ENCODE assay signal across 8 cellular contexts in the genomic region with DNA sequence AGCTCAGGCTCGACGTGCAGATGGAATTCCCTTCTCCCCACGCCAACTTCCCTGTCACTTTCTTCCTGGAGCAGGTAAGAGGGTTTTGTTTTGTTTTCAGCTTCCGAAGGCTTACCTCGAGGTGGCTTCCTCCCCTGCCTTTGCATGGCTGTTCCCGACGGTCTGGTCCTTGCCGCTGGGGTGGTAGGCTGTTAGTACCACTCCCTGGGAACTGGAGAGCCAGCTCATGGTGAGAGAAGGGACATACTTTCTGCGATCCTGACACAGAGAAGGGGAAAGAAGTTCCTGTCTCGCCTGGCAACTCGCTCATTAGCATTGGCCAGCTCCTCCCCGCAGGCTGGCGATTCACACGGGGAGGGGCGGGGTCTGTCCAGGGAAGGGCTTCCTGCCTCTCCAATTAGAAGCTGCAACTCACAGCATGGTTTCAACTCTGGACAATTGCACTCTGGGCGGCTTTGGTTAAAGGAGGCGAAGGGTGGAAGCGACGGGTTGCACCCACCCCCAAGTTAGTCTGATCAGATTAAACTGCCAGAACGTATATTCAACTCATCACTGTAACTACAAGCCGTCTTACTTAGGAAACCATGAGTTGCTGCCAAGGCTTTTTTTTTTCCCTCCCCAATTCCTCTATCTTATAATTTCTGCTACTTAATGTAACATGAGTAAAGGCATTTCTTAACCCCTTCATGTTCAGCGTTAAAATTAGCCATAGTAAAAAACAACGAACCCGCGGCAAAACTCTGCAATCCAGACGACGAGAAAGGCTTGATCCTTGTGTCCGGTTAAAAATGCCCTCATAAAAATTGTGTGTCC. TPM values are rescaled to one million over a fixed set of nuclear protein-coding genes. Genes with fewer than 3 reads are reported as not detected.
DNase-seq lines count a peak whose midpoint lies in the region; ATAC-seq and TF ChIP-seq lines count a peak whose summit lies in the region.

A gene with protein sequence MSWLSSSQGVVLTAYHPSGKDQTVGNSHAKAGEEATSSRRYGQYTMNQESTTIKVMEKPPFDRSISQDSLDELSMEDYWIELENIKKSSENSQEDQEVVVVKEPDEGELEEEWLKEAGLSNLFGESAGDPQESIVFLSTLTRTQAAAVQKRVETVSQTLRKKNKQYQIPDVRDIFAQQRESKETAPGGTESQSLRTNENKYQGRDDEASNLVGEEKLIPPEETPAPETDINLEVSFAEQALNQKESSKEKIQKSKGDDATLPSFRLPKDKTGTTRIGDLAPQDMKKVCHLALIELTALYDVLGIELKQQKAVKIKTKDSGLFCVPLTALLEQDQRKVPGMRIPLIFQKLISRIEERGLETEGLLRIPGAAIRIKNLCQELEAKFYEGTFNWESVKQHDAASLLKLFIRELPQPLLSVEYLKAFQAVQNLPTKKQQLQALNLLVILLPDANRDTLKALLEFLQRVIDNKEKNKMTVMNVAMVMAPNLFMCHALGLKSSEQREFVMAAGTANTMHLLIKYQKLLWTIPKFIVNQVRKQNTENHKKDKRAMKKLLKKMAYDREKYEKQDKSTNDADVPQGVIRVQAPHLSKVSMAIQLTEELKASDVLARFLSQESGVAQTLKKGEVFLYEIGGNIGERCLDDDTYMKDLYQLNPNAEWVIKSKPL (minus strand): TSS at position 269 of the 813 bp plus-strand sequence. CDS start 41 bp downstream, at position 228.

- peak; percentile 73 for DNase-seq in COLO668 (lab: John Stamatoyannopoulos, UW; ENCODE audit: unreplicated experiment)
- peak; percentile 84 for DNase-seq in HK-2 (ENCODE audit: unreplicated experiment)
- DNase-seq in RPMI7951 (ENCODE audit: low read depth): peak; percentile 98
- peak; percentile 59 for DNase-seq in activated T-helper 9 cell treated with anti-CD3 and anti-CD28 coated beads, Interleukin-2, amount 50 U/mL, for 16 hours (ENCODE audit: low read depth)
- peak; percentile 87 for DNase-seq in fibroblast of the aortic adventitia (ENCODE audit: low read depth)
- DNase-seq in nephron progenitor cell: peak; percentile 88
- DNase-seq in stimulated activated naive CD8-positive, alpha-beta T cell treated with anti-CD3 and anti-CD28 coated beads, Interleukin-15, amount 100 ng/mL, for 72 hours: peak; percentile 57 to 66

- no peaks in the 10 kb centered on the region for H3K9me3 Mint-ChIP-seq in nephron progenitor cell
- no peaks in the 10 kb centered on the region for H3K9me3 Mint-ChIP-seq in stimulated activated naive CD8-positive, alpha-beta T cell treated with anti-CD3 and anti-CD28 coated beads, Interleukin-15, amount 100 ng/mL, for 72 hours

- no peaks in the 10 kb centered on the region for H3K36me3 Mint-ChIP-seq in nephron progenitor cell (ENCODE audit: low read depth)

- peaks cover 18% of the 10 kb centered on the region for H3K4me1 Mint-ChIP-seq in nephron progenitor cell
- peaks cover 36% of the 10 kb centered on the region for H3K4me1 Mint-ChIP-seq in stimulated activated naive CD8-positive, alpha-beta T cell treated with anti-CD3 and anti-CD28 coated beads, Interleukin-15, amount 100 ng/mL, for 72 hours

- no peak within 1 kb of the TSS for H3K27ac Mint-ChIP-seq in nephron progenitor cell
- peak within 1 kb of the TSS; percentile 74 to 84 for H3K27ac Mint-ChIP-seq in stimulated activated naive CD8-positive, alpha-beta T cell treated with anti-CD3 and anti-CD28 coated beads, Interleukin-15, amount 100 ng/mL, for 72 hours

- peak within 1 kb of the TSS; percentile 81 for H3K4me3 ChIP-seq in fibroblast of the aortic adventitia (ENCODE audit: low read depth, low read length)

- ATAC-seq in GM19455 (IDR thresholded peaks at IDR 0.05; ENCODE audit: unreplicated experiment): peak; percentile 96
- ATAC-seq in stimulated activated naive CD8-positive, alpha-beta T cell treated with anti-CD3 and anti-CD28 coated beads, Interleukin-15, amount 100 ng/mL, for 72 hours: peak; percentile 93

- TF ChIP-seq CTCF in fibroblast of the aortic adventitia (IDR thresholded peaks at IDR 0.05; ENCODE audit: insufficient read depth, low read length): no peak
- no peak for TF ChIP-seq CTCF in nephron progenitor cell (IDR thresholded peaks at IDR 0.05)

- peak within 1 kb of the TSS; percentile 93 for H3K4me3 Mint-ChIP-seq in nephron progenitor cell
- peak within 1 kb of the TSS; percentile 91 for H3K4me3 Mint-ChIP-seq in stimulated activated naive CD8-positive, alpha-beta T cell treated with anti-CD3 and anti-CD28 coated beads, Interleukin-15, amount 100 ng/mL, for 72 hours

- H3K27me3 Mint-ChIP-seq in nephron progenitor cell (ENCODE audit: low read depth, poor library complexity): peaks cover 12% of the 10 kb centered on the region
- H3K27me3 Mint-ChIP-seq in stimulated activated naive CD8-positive, alpha-beta T cell treated with anti-CD3 and anti-CD28 coated beads, Interleukin-15, amount 100 ng/mL, for 72 hours: peaks cover 16% of the 10 kb centered on the region

RNA-seq across cellular contexts. Expression of the gene that starts here (rescaled TPM):
- total RNA-seq in RPMI7951 (2014; rRNA removed; shearing (Covaris generic)): 37.1 and 47.5 TPM in 2 replicates
- 26.2 and 65.8 TPM in 2 replicates for total RNA-seq in fibroblast of the aortic adventitia (ENCODE audit: low replicate concordance)

Comparison
In these comparisons a context has a peak if more than half of its experiments do, and no peak if none do; other contexts are left out.
1. Peak in every context shown above with its lines: DNase-seq, ATAC-seq and H3K4me3 ChIP-seq.